In genomic region chr17:55765472-55765871, GRCh38 we compare ENCODE assay signal across 11 cellular contexts. TPM values are rescaled to one million over a fixed set of nuclear protein-coding genes. Genes with fewer than 3 reads are reported as not detected.
"Had no signal": no experiment of that assay in that cellular context is flagged by ENCODE, and none has a peak within 500 bp of the region (broad histone marks: within the 10 kb centered on the region; RNA-seq: fewer than 3 reads in every experiment).

No MANE protein-coding gene starts in this region.

- ATAC-seq: GM23338, HCT116 had no signal

- H2AFZ ChIP-seq: GM23338 had no signal

- H3K27ac ChIP-seq: KMS-11 had no signal

- H3K36me3 ChIP-seq: HAP-1 had no signal

- FAIRE-seq: H1, H54, HTR-8/SVneo had no signal

- H3K9me3 ChIP-seq: HAP-1 had no signal

- H3K4me3 Mint-ChIP-seq: GM23338, HFFc6 had no signal

- DNase-seq: HFFc6, Karpas-422, KBM-7 had no signal

- H3K4me1 ChIP-seq: HAP-1 had no signal

- H3K9me3 Mint-ChIP-seq: GM23338, HFFc6 had no signal

- H3K4me3 ChIP-seq: GM23338, HAP-1 had no signal

- H3K27ac Mint-ChIP-seq: GM23338, HFFc6 had no signal

- H3K9ac ChIP-seq: KMS-11 had no signal

- H3K4me2 ChIP-seq: GM23338, KMS-11 had no signal

RNA-seq across cellular contexts. Expression of gene TMEM100, which starts 42.8 kb away (rescaled TPM):
- total RNA-seq: HT-29 had no signal
